30 cellular contexts compared by ENCODE assay signal in genomic region chr3:140062461-140062860, GRCh38.
"Had no signal": no experiment of that assay in that cellular context is flagged by ENCODE, and none has a peak within 500 bp of the region (broad histone marks: within the 10 kb centered on the region; RNA-seq: fewer than 3 reads in every experiment).

No MANE protein-coding gene starts in this region.

- H3K27ac ChIP-seq: brain microvascular endothelial cell, coronary artery, dorsolateral prefrontal cortex, foreskin keratinocyte, gastrocnemius medialis had no signal

- DNase-seq: activated CD4-positive, alpha-beta memory T cell treated with anti-CD3 and anti-CD28 coated beads for 36 hours; activated CD4-positive, alpha-beta T cell treated with anti-CD3 and anti-CD28 coated beads for 36 hours; activated CD4-positive, alpha-beta T cell treated with anti-CD3 and anti-CD28 coated beads, Interleukin-2, amount 10 ng/mL, durations not matched to agents 24 days and 14 days; activated CD4-positive, CD25-positive, alpha-beta regulatory T cell; activated CD4-positive, CD25-positive, alpha-beta regulatory T cell treated with anti-CD3 and anti-CD28 coated beads, Interleukin-2, amount 50 U/mL, for 72 hours; activated CD8-positive, alpha-beta memory T cell treated with anti-CD3 and anti-CD28 coated beads, Interleukin-2, amount 10 ng/mL, durations not matched to agents 7 days and 5 days; activated CD8-positive, alpha-beta memory T cell treated with anti-CD3 and anti-CD28 coated beads, Interleukin-2, amount 50 U/mL, for 4 hours; activated CD8-positive, alpha-beta T cell treated with anti-CD3 and anti-CD28 coated beads, Interleukin-2, amount 10 ng/mL, durations not matched to agents 7 days and 5 days; activated effector memory CD4-positive, alpha-beta T cell treated with anti-CD3 and anti-CD28 coated beads, Interleukin-2, amount 50 U/mL, for 16 hours; activated naive CD4-positive, alpha-beta T cell treated with anti-CD3 and anti-CD28 coated beads for 36 hours; activated naive CD8-positive, alpha-beta T cell treated with anti-CD3 and anti-CD28 coated beads, Interleukin-2, amount 10 ng/mL, durations not matched to agents 7 days and 5 days; activated T-cell treated with anti-CD3 and anti-CD28 coated beads, Interleukin-2, amount 50 U/mL, for 1 hour; activated T-cell treated with anti-CD3 and anti-CD28 coated beads, Interleukin-2, amount 50 U/mL, for 48 hours; amniotic stem cell; anterior cingulate cortex; brain microvascular endothelial cell; dorsolateral prefrontal cortex; effector memory CD4-positive, alpha-beta T cell; endodermal cell; foreskin keratinocyte; gastrocnemius medialis; glutamatergic neuron; T-helper 2 cell had no signal

- H3K9me3 ChIP-seq: gastrocnemius medialis had no signal

- H3K27me3 ChIP-seq: brain microvascular endothelial cell, dorsolateral prefrontal cortex, gastrocnemius medialis had no signal

- H3K27me3 Mint-ChIP-seq: activated CD4-positive, alpha-beta memory T cell treated with anti-CD3 and anti-CD28 coated beads for 36 hours; activated CD4-positive, alpha-beta T cell treated with anti-CD3 and anti-CD28 coated beads for 36 hours; activated CD4-positive, alpha-beta T cell treated with anti-CD3 and anti-CD28 coated beads, Interleukin-2, amount 10 ng/mL, durations not matched to agents 24 days and 14 days; activated CD8-positive, alpha-beta memory T cell treated with anti-CD3 and anti-CD28 coated beads, Interleukin-2, amount 10 ng/mL, durations not matched to agents 7 days and 5 days; central memory CD8-positive, alpha-beta T cell; dendritic cell treated with granulocyte-macrophage colony-stimulating factor and Interleukin-4, amounts not matched to agents 40 ng/mL and 50 ng/mL, for 4 days had no signal

- H3K36me3 Mint-ChIP-seq: activated CD4-positive, alpha-beta memory T cell treated with anti-CD3 and anti-CD28 coated beads for 36 hours; activated CD8-positive, alpha-beta memory T cell treated with anti-CD3 and anti-CD28 coated beads, Interleukin-2, amount 10 ng/mL, durations not matched to agents 7 days and 5 days; activated naive CD4-positive, alpha-beta T cell treated with anti-CD3 and anti-CD28 coated beads, Interleukin-2, amount 50 U/mL, for 24 hours; activated naive CD8-positive, alpha-beta T cell treated with anti-CD3 and anti-CD28 coated beads, Interleukin-2, amount 10 ng/mL, durations not matched to agents 7 days and 5 days had no signal

- H3K36me3 ChIP-seq: brain microvascular endothelial cell, gastrocnemius medialis had no signal

- H3K4me1 Mint-ChIP-seq: activated CD4-positive, alpha-beta T cell treated with anti-CD3 and anti-CD28 coated beads for 36 hours; activated CD4-positive, alpha-beta T cell treated with anti-CD3 and anti-CD28 coated beads, Interleukin-2, amount 10 ng/mL, durations not matched to agents 24 days and 14 days; activated CD8-positive, alpha-beta memory T cell treated with anti-CD3 and anti-CD28 coated beads, Interleukin-2, amount 10 ng/mL, durations not matched to agents 7 days and 5 days; activated naive CD4-positive, alpha-beta T cell treated with anti-CD3 and anti-CD28 coated beads, Interleukin-2, amount 50 U/mL, for 24 hours; activated naive CD8-positive, alpha-beta T cell treated with anti-CD3 and anti-CD28 coated beads, Interleukin-2, amount 10 ng/mL, durations not matched to agents 7 days and 5 days; central memory CD8-positive, alpha-beta T cell had no signal

- H3K4me3 Mint-ChIP-seq: activated CD4-positive, alpha-beta memory T cell treated with anti-CD3 and anti-CD28 coated beads for 36 hours; activated CD4-positive, alpha-beta T cell treated with anti-CD3 and anti-CD28 coated beads for 36 hours; activated CD4-positive, alpha-beta T cell treated with anti-CD3 and anti-CD28 coated beads, Interleukin-2, amount 10 ng/mL, durations not matched to agents 24 days and 14 days; activated CD8-positive, alpha-beta memory T cell treated with anti-CD3 and anti-CD28 coated beads, Interleukin-2, amount 10 ng/mL, durations not matched to agents 7 days and 5 days; activated CD8-positive, alpha-beta T cell treated with anti-CD3 and anti-CD28 coated beads, Interleukin-2, amount 10 ng/mL, durations not matched to agents 7 days and 5 days; activated naive CD4-positive, alpha-beta T cell treated with anti-CD3 and anti-CD28 coated beads for 36 hours; activated naive CD4-positive, alpha-beta T cell treated with anti-CD3 and anti-CD28 coated beads, Interleukin-2, amount 50 U/mL, for 24 hours; activated naive CD8-positive, alpha-beta T cell treated with anti-CD3 and anti-CD28 coated beads, Interleukin-2, amount 10 ng/mL, durations not matched to agents 7 days and 5 days; activated T-helper 1 cell treated with anti-CD3 and anti-CD28 coated beads, Interleukin-12 subunit alpha, Interleukin-12 subunit beta, Interleukin-2, Interleukin-4 antibody, amounts not matched to agents 30 ng/mL and 10 ng/mL and 1 ng/mL, durations not matched to agents 14 hours and 24 hours and 36 hours; central memory CD8-positive, alpha-beta T cell; dendritic cell treated with granulocyte-macrophage colony-stimulating factor and Interleukin-4, amounts not matched to agents 40 ng/mL and 50 ng/mL, for 4 days; endodermal cell had no signal

- H3K4me3 ChIP-seq: coronary artery, dorsolateral prefrontal cortex, gastrocnemius medialis had no signal

- H3K9me3 Mint-ChIP-seq: activated CD4-positive, alpha-beta memory T cell treated with anti-CD3 and anti-CD28 coated beads for 36 hours; activated CD4-positive, alpha-beta T cell treated with anti-CD3 and anti-CD28 coated beads, Interleukin-2, amount 10 ng/mL, durations not matched to agents 24 days and 14 days; activated naive CD4-positive, alpha-beta T cell treated with anti-CD3 and anti-CD28 coated beads for 36 hours; activated naive CD4-positive, alpha-beta T cell treated with anti-CD3 and anti-CD28 coated beads, Interleukin-2, amount 50 U/mL, for 24 hours; activated naive CD8-positive, alpha-beta T cell treated with anti-CD3 and anti-CD28 coated beads, Interleukin-2, amount 10 ng/mL, durations not matched to agents 7 days and 5 days; activated T-helper 1 cell treated with anti-CD3 and anti-CD28 coated beads, Interleukin-12 subunit alpha, Interleukin-12 subunit beta, Interleukin-2, Interleukin-4 antibody, amounts not matched to agents 30 ng/mL and 10 ng/mL and 1 ng/mL, durations not matched to agents 14 hours and 24 hours and 36 hours; activated T-helper 2 cell treated with anti-CD3 and anti-CD28 coated beads, Interferon-gamma antibody, Interleukin-2, Interleukin-4, amounts not matched to agents 10 μg/mL and 5 μg/mL and 100 μg/mL, durations not matched to agents 14 hours and 24 hours and 36 hours; central memory CD8-positive, alpha-beta T cell; dendritic cell treated with granulocyte-macrophage colony-stimulating factor and Interleukin-4, amounts not matched to agents 40 ng/mL and 50 ng/mL, for 4 days; endodermal cell had no signal

- H3K4me1 ChIP-seq: foreskin keratinocyte, gastrocnemius medialis had no signal

- H3K27ac Mint-ChIP-seq: activated CD4-positive, alpha-beta memory T cell treated with anti-CD3 and anti-CD28 coated beads for 36 hours; activated CD4-positive, alpha-beta T cell treated with anti-CD3 and anti-CD28 coated beads for 36 hours; activated CD4-positive, alpha-beta T cell treated with anti-CD3 and anti-CD28 coated beads, Interleukin-2, amount 10 ng/mL, durations not matched to agents 24 days and 14 days; activated CD8-positive, alpha-beta memory T cell treated with anti-CD3 and anti-CD28 coated beads, Interleukin-2, amount 10 ng/mL, durations not matched to agents 7 days and 5 days; activated CD8-positive, alpha-beta T cell treated with anti-CD3 and anti-CD28 coated beads, Interleukin-2, amount 10 ng/mL, durations not matched to agents 7 days and 5 days; activated naive CD4-positive, alpha-beta T cell treated with anti-CD3 and anti-CD28 coated beads for 36 hours; activated naive CD4-positive, alpha-beta T cell treated with anti-CD3 and anti-CD28 coated beads, Interleukin-2, amount 50 U/mL, for 24 hours; activated naive CD8-positive, alpha-beta T cell treated with anti-CD3 and anti-CD28 coated beads, Interleukin-2, amount 10 ng/mL, durations not matched to agents 7 days and 5 days; activated T-helper 1 cell treated with anti-CD3 and anti-CD28 coated beads, Interleukin-12 subunit alpha, Interleukin-12 subunit beta, Interleukin-2, Interleukin-4 antibody, amounts not matched to agents 30 ng/mL and 10 ng/mL and 1 ng/mL, durations not matched to agents 14 hours and 24 hours and 36 hours; activated T-helper 2 cell treated with anti-CD3 and anti-CD28 coated beads, Interferon-gamma antibody, Interleukin-2, Interleukin-4, amounts not matched to agents 10 μg/mL and 5 μg/mL and 100 μg/mL, durations not matched to agents 14 hours and 24 hours and 36 hours; dendritic cell treated with granulocyte-macrophage colony-stimulating factor and Interleukin-4, amounts not matched to agents 40 ng/mL and 50 ng/mL, for 4 days; endodermal cell had no signal

- ATAC-seq: activated CD4-positive, alpha-beta T cell treated with anti-CD3 and anti-CD28 coated beads for 36 hours; activated CD8-positive, alpha-beta memory T cell treated with anti-CD3 and anti-CD28 coated beads, Interleukin-2, amount 10 ng/mL, durations not matched to agents 7 days and 5 days; activated CD8-positive, alpha-beta T cell treated with anti-CD3 and anti-CD28 coated beads, Interleukin-2, amount 10 ng/mL, durations not matched to agents 7 days and 5 days; esophagus mucosa; foreskin keratinocyte; gastrocnemius medialis had no signal
